In the genomic region with DNA sequence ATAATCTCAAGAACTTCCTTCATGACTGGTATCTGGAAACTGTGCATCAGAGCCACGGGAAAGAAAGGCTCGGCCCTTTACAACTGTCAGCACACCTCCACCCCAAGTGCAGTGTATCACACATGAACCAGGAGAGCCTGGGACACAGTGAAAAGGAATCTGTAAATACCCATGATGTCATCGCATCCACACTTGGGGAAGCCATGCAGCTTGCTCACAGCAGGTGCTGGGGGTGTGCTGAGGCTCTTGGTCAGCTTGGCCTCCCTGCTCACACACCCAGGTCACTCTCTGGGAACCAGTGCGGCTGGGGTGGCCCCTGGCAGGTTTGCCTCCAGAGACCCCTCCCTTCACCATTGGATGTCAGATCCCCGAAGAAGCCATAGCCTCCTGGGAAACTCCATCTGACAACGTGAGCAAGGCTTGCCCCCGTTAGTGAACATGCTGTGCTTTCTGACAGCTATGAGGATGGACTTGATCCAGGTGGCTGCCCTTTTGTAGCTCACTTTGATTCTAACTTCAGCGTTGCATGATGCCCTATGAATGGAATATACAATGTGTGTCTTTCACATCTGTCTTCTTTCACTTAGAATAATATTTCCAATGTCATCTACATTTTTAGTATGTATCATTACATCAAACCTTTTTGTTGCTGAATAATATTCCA, we compare ENCODE assay signal across 8 cellular contexts. TPM values are rescaled to one million over a fixed set of nuclear protein-coding genes. Genes with fewer than 3 reads are reported as not detected.
"Had no signal": no experiment of that assay in that cellular context is flagged by ENCODE, and none has a peak within 500 bp of the region (broad histone marks: within the 10 kb centered on the region; RNA-seq: fewer than 3 reads in every experiment).

No MANE protein-coding gene starts in this region.

RNA-seq across cellular contexts. Expression of a gene that starts 26.8 kb away (rescaled TPM):
- total RNA-seq: natural killer cell treated with Interleukin-12 subunit alpha and Interleukin-12 subunit beta and Interleukin-15 and Interleukin-18, amount 100 ng/mL, for 72 hours; renal cortical epithelial cell; sciatic nerve; smooth muscle cell; suprapubic skin; upper lobe of right lung; urinary bladder had no signal
- polyA plus RNA-seq: naive thymus-derived CD8-positive, alpha-beta T cell; smooth muscle cell had no signal
